In the genomic region with DNA sequence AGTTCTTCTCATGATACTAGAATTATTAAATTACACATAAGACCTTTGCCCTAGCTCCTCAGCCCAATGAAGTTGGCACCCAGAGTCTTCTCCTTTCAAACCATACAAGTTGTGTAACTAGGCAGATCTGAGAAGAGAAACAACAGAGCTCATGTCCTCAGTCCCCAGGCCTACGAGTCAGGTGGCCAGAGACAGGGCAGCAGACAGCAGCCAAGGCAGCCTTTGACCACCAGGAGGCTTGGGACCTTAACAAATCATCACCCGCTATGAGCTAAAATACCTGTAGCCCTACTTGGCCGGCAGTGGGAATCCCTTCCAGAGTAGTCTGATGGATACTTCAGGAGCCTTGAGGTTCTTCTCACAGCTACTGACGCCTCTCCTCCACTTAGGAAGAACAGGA, we compare ENCODE assay signal across 30 cellular contexts. TPM values are rescaled to one million over a fixed set of nuclear protein-coding genes. Genes with fewer than 3 reads are reported as not detected.
A peak's percentile ranks its signal among the peaks of the same experiment; 100 is the strongest.
DNase-seq lines count a peak whose midpoint lies in the region; ATAC-seq, FAIRE-seq and TF ChIP-seq lines count a peak whose summit lies in the region.
"Had no signal": no experiment of that assay in that cellular context is flagged by ENCODE, and none has a peak within 500 bp of the region (broad histone marks: within the 10 kb centered on the region; RNA-seq: fewer than 3 reads in every experiment).

No MANE protein-coding gene starts in this region.

- H3K9me3 ChIP-seq in HCT116 (ENCODE audit: control insufficient read depth in 1 of 2, insufficient read depth in 1 of 2, low read depth in 1 of 2, low read length in 2 of 2) (no peaks in the 10 kb centered on the region), K562 (replicated peaks; ENCODE audit: control insufficient read depth, insufficient read depth, low read depth, low read length) (no peaks in the 10 kb centered on the region), prostate gland (no peaks in the 10 kb centered on the region)
- H3K9me3 ChIP-seq: gastrocnemius medialis, ovary had no signal

- CTCF ChIA-PET in HCT116 (lab: Charles Lee) (interaction anchor here (1.0 kb wide), 1 partner anchor 56 kb away, joined by 3 read pairs; no protein-coding TSS in a partner anchor), K562 (lab: Yijun Ruan, JAX; ENCODE audit: low intra/inter-chr PET ratio) (no interaction called here)

- H3K9me2 ChIP-seq in HCT116 (ENCODE audit: insufficient read depth) = no peaks in the 10 kb centered on the region

- H3K27ac ChIP-seq in HCT116 (ENCODE audit: low read depth, low read length) (no peak overlapping the region), K562 (ENCODE audit: extremely low read depth, low read depth, low read length) (no peak overlapping the region), prostate gland (no peak overlapping the region)
- H3K27ac ChIP-seq: gastrocnemius medialis, ovary had no signal

- TF ChIP-seq CTCF in HCT116 (IDR thresholded peaks at IDR 0.05 in 2 of 3, conservative IDR thresholded peaks at IDR 0.05 in 1 of 3; ENCODE audit: borderline replicate concordance in 1 of 3, insufficient read depth in 1 of 3, low read depth in 2 of 3, low read length in 2 of 3) (peak in 2 of 3 experiments; percentile 31 to 41; a peak in 4 of 6 replicates), K562 (IDR thresholded peaks at IDR 0.05 in 2 of 3, conservative IDR thresholded peaks at IDR 0.05 in 1 of 3; ENCODE audit: insufficient read depth in 2 of 3, low read depth in 1 of 3, low read length in 3 of 3) (peak; percentile 33 to 42 (median 39); a peak in 5 of 6 replicates), fibroblast of villous mesenchyme (IDR thresholded peaks at IDR 0.05; ENCODE audit: insufficient read depth, low read depth, low read length) (peak; percentile 6), retinal pigment epithelial cell (conservative IDR thresholded peaks at IDR 0.05; ENCODE audit: low read depth, low read length) (peak; percentile 22), prostate gland (IDR thresholded peaks at IDR 0.05) (no peak)

- ATAC-seq in HCT116 (peak; percentile 62), K562 (peak; percentile 75), GM21515 (IDR thresholded peaks at IDR 0.05; ENCODE audit: unreplicated experiment) (no peak)
- ATAC-seq: esophagus mucosa, gastrocnemius medialis had no signal

- no peak overlapping the region for H3K9ac ChIP-seq in HCT116 (ENCODE audit: low read length)
- no peak overlapping the region for H3K9ac ChIP-seq in K562 (ENCODE audit: insufficient read depth in 1 of 2, low read depth in 2 of 2, low read length in 2 of 2)

- FAIRE-seq in K562 (lab: Jason Lieb, UNC) = peak; percentile 68
- FAIRE-seq: GM12892, small intestine had no signal

- H2AFZ ChIP-seq in HCT116 (ENCODE audit: low read depth, low read length, poor library complexity, severe bottlenecking) (no peak overlapping the region), K562 (ENCODE audit: low read depth, low read length) (no peak overlapping the region)

- H3K4me2 ChIP-seq in HCT116 (ENCODE audit: low read length) (no peak overlapping the region), K562 (ENCODE audit: insufficient read depth, low read length) (no peak overlapping the region)

- TF ChIP-seq RAD21 in HCT116 (IDR thresholded peaks at IDR 0.05; ENCODE audit: low read depth) = no peak
- TF ChIP-seq RAD21 in K562 (CRISPR knock-in tag; conservative IDR thresholded peaks at IDR 0.05 in 1 of 2, IDR thresholded peaks at IDR 0.05 in 1 of 2) = no peak

- H3K4me3 ChIP-seq in HCT116 (replicated peaks in 1 of 2; ENCODE audit: low read depth in 1 of 2, low read length in 2 of 2) = no peak overlapping the region
- no peak overlapping the region for H3K4me3 ChIP-seq in K562
- H3K4me3 ChIP-seq in fibroblast of villous mesenchyme (ENCODE audit: low read depth, low read length) = no peak overlapping the region
- H3K4me3 ChIP-seq in retinal pigment epithelial cell (ENCODE audit: low read length) = no peak overlapping the region
- H3K4me3 ChIP-seq in prostate gland = no peak overlapping the region
- H3K4me3 ChIP-seq: gastrocnemius medialis, ovary had no signal

- H4K20me1 ChIP-seq in HCT116 (ENCODE audit: insufficient read depth) (no peaks in the 10 kb centered on the region), K562 (replicated peaks; ENCODE audit: control insufficient read depth, insufficient read depth, low read length) (no peaks in the 10 kb centered on the region)

- POLR2A ChIA-PET in HCT116 (lab: Charles Lee) = no interaction called here
- POLR2A ChIA-PET in K562 (lab: Yijun Ruan, JAX) = interaction anchor here (2.1 kb wide), 1 partner anchor 15 kb away, joined by 11 read pairs; no protein-coding TSS in a partner anchor

- 66% methylated on average over 4 of the region's 4 CpGs for WGBS in K562 (ENCODE audit: insufficient coverage, low coverage, missing lambda C conversion rate)
- WGBS in prostate gland = 65% methylated on average over 4 of the region's 4 CpGs

- no peaks in the 10 kb centered on the region for H3K79me2 ChIP-seq in HCT116 (ENCODE audit: insufficient read depth, low read length)
- H3K79me2 ChIP-seq in K562 (ENCODE audit: control insufficient read depth, insufficient read depth, low read length) = no peaks in the 10 kb centered on the region

- H3K27me3 ChIP-seq in HCT116 (ENCODE audit: insufficient read depth, low read length) = no peaks in the 10 kb centered on the region
- no peaks in the 10 kb centered on the region for H3K27me3 ChIP-seq in K562 (ENCODE audit: control insufficient read depth in 2 of 2, insufficient read depth in 2 of 2, low read length in 2 of 2)
- H3K27me3 ChIP-seq in prostate gland (replicated peaks; ENCODE audit: insufficient read depth) = no peaks in the 10 kb centered on the region
- H3K27me3 ChIP-seq: gastrocnemius medialis, ovary had no signal

- H3K36me3 ChIP-seq in HCT116 (ENCODE audit: control insufficient read depth in 1 of 2, insufficient read depth in 2 of 2, low read length in 2 of 2) (no peaks in the 10 kb centered on the region), K562 (ENCODE audit: control insufficient read depth, insufficient read depth, low read length) (no peaks in the 10 kb centered on the region), prostate gland (no peaks in the 10 kb centered on the region)
- H3K36me3 ChIP-seq: gastrocnemius medialis, ovary had no signal

- TF ChIP-seq POLR2A in HCT116 (IDR thresholded peaks at IDR 0.05; ENCODE audit: borderline replicate concordance, extremely low read depth, insufficient read depth, insufficient read length) (no peak), K562 (conservative IDR thresholded peaks at IDR 0.05) (no peak), prostate gland (IDR thresholded peaks at IDR 0.05) (no peak)

- TF ChIP-seq EP300 in K562 (IDR thresholded peaks at IDR 0.05; ENCODE audit: low read length) = no peak

- in situ Hi-C loops in K562 (cut with MboI) = no loop called here

- RAD21 ChIA-PET in HCT116 (lab: Charles Lee; ENCODE audit: low non-redundant PET in 1 of 2, low total read pairs in 2 of 2, uncharacterized antibody in 2 of 2, unreplicated experiment in 2 of 2) = no interaction called here

- DNase-seq in HCT116 (ENCODE audit: low read depth, low spot score) (no peak), K562 (ENCODE audit: extremely low read depth in 1 of 4, low spot score in 3 of 4) (peak in 2 of 4 experiments; percentile 13 to 17), fibroblast of villous mesenchyme (ENCODE audit: low read depth) (no peak), retinal pigment epithelial cell (ENCODE audit: low read depth) (no peak), occipital lobe (lab: John Stamatoyannopoulos, UW) (no peak), prostate gland (ENCODE audit: low spot score) (no peak), MV-4-11 (lab: John Stamatoyannopoulos, UW) (no peak)
- DNase-seq: activated CD4-positive, alpha-beta T cell treated with anti-CD3 and anti-CD28 coated beads, Interleukin-2, amount 10 ng/mL, durations not matched to agents 7 days and 5 days; activated effector memory CD4-positive, alpha-beta T cell treated with anti-CD3 and anti-CD28 coated beads, Interleukin-2, amount 50 U/mL, for 16 hours; activated T-cell treated with anti-CD3 and anti-CD28 coated beads, Interleukin-2, amount 50 U/mL, for 24 hours; cortex of kidney; effector memory CD4-positive, alpha-beta T cell; EL; gastrocnemius medialis; GOT3; IMR-90; mammary epithelial cell; NCI-H1092; NCI-H1694; NCI-H446 treated with DMSO at 0.1 percent for 48 hours; NCI-H82; ovary; small intestine; stimulated activated naive CD4-positive, alpha-beta T cell had no signal

- no peaks in the 10 kb centered on the region; a peak in 1 of 4 replicates for H3K4me1 ChIP-seq in HCT116 (ENCODE audit: control insufficient read depth in 1 of 2, insufficient read depth in 2 of 2, low read length in 2 of 2)
- H3K4me1 ChIP-seq in K562 (replicated peaks in 1 of 2; ENCODE audit: control insufficient read depth in 2 of 2, insufficient read depth in 2 of 2, low read length in 2 of 2) = peaks cover 4 to 21% of the 10 kb centered on the region in 2 experiments; a peak in 4 of 5 replicates
- no peaks in the 10 kb centered on the region for H3K4me1 ChIP-seq in prostate gland (replicated peaks)

- H3K9me1 ChIP-seq in K562 (ENCODE audit: control insufficient read depth, insufficient read depth, low read length) = no peaks in the 10 kb centered on the region

- intact Hi-C loops in HCT116 (cut with micrococcal nuclease) (no loop called here), K562 (cut with micrococcal nuclease) (no loop called here), prostate gland (cut with DNase I) (no loop called here)

- BruUV-seq in HCT116 (replicated peaks; lab: Mats Ljungman, UMichigan) = no TSS peak
- no TSS peak for BruUV-seq in K562 (replicated peaks; lab: Mats Ljungman, UMichigan)

RNA-seq across cellular contexts. Expression of a gene that starts 18.3 kb away (rescaled TPM):
- total RNA-seq in HCT116 (2021; ENCODE audit: unreplicated experiment) (20.2 TPM), K562 (2014; rRNA removed) (2.9 and 4.9 TPM in 2 replicates), K562 (2014; rRNA removed; fragmentation: Illumina TruSeq; extraction: Trizol) (2.0 and 3.0 TPM in 2 replicates), K562 (2015; rRNA removed; fragmentation: Illumina TruSeq; extraction: Trizol) (5.1 and 5.2 TPM in 2 replicates), K562 (2021) (5.3 and 6.9 TPM in 2 replicates), fibroblast of villous mesenchyme (12.6 and 15.1 TPM in 2 replicates), occipital lobe (9.2 TPM), prostate gland (10 to 100 TPM in 1 of 2 donors, 1 to 10 TPM in 1; 7.2 to 20.5 TPM)
- polyA plus RNA-seq in HCT116 (2012) = 8.8 and 10.3 TPM in 2 replicates
- total RNA-seq in K562 (2011; cell fraction: chromatin; rRNA removed; ENCODE audit: low replicate concordance) = 3.2 and 8.5 TPM in 2 replicates
- 6.3 and 9.5 TPM in 2 replicates for total RNA-seq in K562 (2011; cell fraction: nucleolus; rRNA removed)
- total RNA-seq in K562 (2011; cell fraction: nucleoplasm; rRNA removed) = 7.5 and 13.3 TPM in 2 replicates
- polyA plus RNA-seq in K562 (2011; rRNA removed) (2.5 and 2.8 TPM in 2 replicates), K562 (2014; fragmentation: Illumina TruSeq; extraction: Trizol) (6.3 and 7.7 TPM in 2 replicates), K562 (2014; fragmentation: Nextera tagmentation; extraction: Ambion mirVana) (under 1 TPM; 0.14 to 0.52 TPM), K562 (2014; rRNA removed) (7.6 and 8.4 TPM in 2 replicates)
- polyA plus RNA-seq in K562 (2011; cell fraction: cytosol; rRNA removed) = 5.2 and 7.2 TPM in 2 replicates
- 7.9 and 10.5 TPM in 2 replicates for polyA plus RNA-seq in K562 (2011; cell fraction: nucleus; rRNA removed)
- polyA plus RNA-seq in K562 (2012) = 4.4 and 17.7 TPM in 2 replicates
- 1.5 and 2.1 TPM in 2 replicates for polyA minus RNA-seq in K562 (2011; rRNA and poly(A)+ RNA removed)
- 5.5 TPM in 1 of 2 replicates, not detected in the other for polyA minus RNA-seq in K562 (2011; cell fraction: cytosol; rRNA and poly(A)+ RNA removed)
- 3.1 and 4.2 TPM in 2 replicates for polyA minus RNA-seq in K562 (2011; cell fraction: nucleus; rRNA and poly(A)+ RNA removed)

RNA-seq across cellular contexts. Expression of a gene that starts 44.3 kb away (rescaled TPM):
- 0.44 TPM for total RNA-seq in HCT116 (2021; ENCODE audit: unreplicated experiment)
- polyA plus RNA-seq in HCT116 (2012) = 1.1 and 3.1 TPM in 2 replicates
- total RNA-seq in K562 (2011; cell fraction: chromatin; rRNA removed; ENCODE audit: low replicate concordance) = not detected in 2 replicates
- total RNA-seq in K562 (2011; cell fraction: nucleolus; rRNA removed) = 0.92 TPM in 1 of 2 replicates, not detected in the other
- total RNA-seq in K562 (2011; cell fraction: nucleoplasm; rRNA removed) = not detected in 2 replicates
- total RNA-seq in K562 (2014; rRNA removed) = 0.18 TPM in 1 of 2 replicates, not detected in the other
- total RNA-seq in K562 (2014; rRNA removed; fragmentation: Illumina TruSeq; extraction: Trizol) = not detected in 2 replicates
- 0.38 TPM in 1 of 2 replicates, not detected in the other for total RNA-seq in K562 (2015; rRNA removed; fragmentation: Illumina TruSeq; extraction: Trizol)
- total RNA-seq in K562 (2021) = 0.78 TPM in 1 of 2 replicates, not detected in the other
- not detected in 2 replicates for polyA plus RNA-seq in K562 (2011; rRNA removed)
- polyA plus RNA-seq in K562 (2011; cell fraction: cytosol; rRNA removed) = 0.15 and 0.22 TPM in 2 replicates
- 1.6 and 3.1 TPM in 2 replicates for polyA plus RNA-seq in K562 (2011; cell fraction: nucleus; rRNA removed)
- 0.78 and 4.1 TPM in 2 replicates for polyA plus RNA-seq in K562 (2012)
- 0.74 and 0.82 TPM in 2 replicates for polyA plus RNA-seq in K562 (2014; fragmentation: Illumina TruSeq; extraction: Trizol)
- polyA plus RNA-seq in K562 (2014; fragmentation: Nextera tagmentation; extraction: Ambion mirVana) = under 1 TPM in 1 of 2 experiments, not detected in 1; 0.15 TPM
- polyA plus RNA-seq in K562 (2014; rRNA removed) = 0.44 TPM in 1 of 2 replicates, not detected in the other
- polyA minus RNA-seq in K562 (2011; rRNA and poly(A)+ RNA removed) = not detected in 2 replicates
- polyA minus RNA-seq in K562 (2011; cell fraction: cytosol; rRNA and poly(A)+ RNA removed) = not detected in 2 replicates
- not detected in 2 replicates for polyA minus RNA-seq in K562 (2011; cell fraction: nucleus; rRNA and poly(A)+ RNA removed)
- total RNA-seq in fibroblast of villous mesenchyme = not detected in 2 replicates
- not detected for total RNA-seq in occipital lobe
- 10 to 100 TPM; 10.5 to 14.4 TPM for total RNA-seq in prostate gland
- total RNA-seq: IMR-90, mammary epithelial cell, renal cortical epithelial cell had no signal
- polyA plus RNA-seq: AG04450, BJ, IMR-90 had no signal

RNA-seq across cellular contexts. Expression of a gene that starts 48.6 kb away (rescaled TPM):
- total RNA-seq in HCT116 (2021; ENCODE audit: unreplicated experiment) (4.1 TPM), K562 (2014; rRNA removed) (0.09 TPM in 1 of 2 replicates, not detected in the other), K562 (2014; rRNA removed; fragmentation: Illumina TruSeq; extraction: Trizol) (not detected in 2 replicates), K562 (2015; rRNA removed; fragmentation: Illumina TruSeq; extraction: Trizol) (not detected in 2 replicates), K562 (2021) (0.62 and 0.96 TPM in 2 replicates), fibroblast of villous mesenchyme (0.32 and 1.3 TPM in 2 replicates), occipital lobe (2.8 TPM), prostate gland (1 to 10 TPM; 4.9 to 5.5 TPM)
- polyA plus RNA-seq in HCT116 (2012) = 1.0 and 3.4 TPM in 2 replicates
- total RNA-seq in K562 (2011; cell fraction: chromatin; rRNA removed; ENCODE audit: low replicate concordance) = 0.84 and 1.7 TPM in 2 replicates
- 0.53 TPM in 1 of 2 replicates, not detected in the other for total RNA-seq in K562 (2011; cell fraction: nucleolus; rRNA removed)
- 1.1 and 1.3 TPM in 2 replicates for total RNA-seq in K562 (2011; cell fraction: nucleoplasm; rRNA removed)
- polyA plus RNA-seq in K562 (2011; rRNA removed) (0.20 TPM in 1 of 2 replicates, not detected in the other), K562 (2014; fragmentation: Illumina TruSeq; extraction: Trizol) (not detected in 2 replicates), K562 (2014; fragmentation: Nextera tagmentation; extraction: Ambion mirVana) (not detected), K562 (2014; rRNA removed) (not detected in 2 replicates)
- 0.07 TPM in 1 of 2 replicates, not detected in the other for polyA plus RNA-seq in K562 (2011; cell fraction: cytosol; rRNA removed)
- polyA plus RNA-seq in K562 (2011; cell fraction: nucleus; rRNA removed) = 0.28 and 0.39 TPM in 2 replicates
- polyA plus RNA-seq in K562 (2012) = 0.05 and 1.1 TPM in 2 replicates
- not detected in 2 replicates for polyA minus RNA-seq in K562 (2011; rRNA and poly(A)+ RNA removed)
- not detected in 2 replicates for polyA minus RNA-seq in K562 (2011; cell fraction: cytosol; rRNA and poly(A)+ RNA removed)
- not detected in 2 replicates for polyA minus RNA-seq in K562 (2011; cell fraction: nucleus; rRNA and poly(A)+ RNA removed)

Comparison
In these comparisons a context has a peak if more than half of its experiments do, and no peak if none do; other contexts are left out.
1. CTCF ChIP-seq: peak in HCT116 (2 of 3), K562 (3 of 3), fibroblast of villous mesenchyme (single experiment) and retinal pigment epithelial cell (single experiment); none in prostate gland (0 of 4).